Comparison of ENCODE assay signal across 15 cellular contexts in genomic region chr20:50491926-50492634, GRCh38. TPM values are rescaled to one million over a fixed set of nuclear protein-coding genes. Genes with fewer than 3 reads are reported as not detected.
DNase-seq lines count a peak whose midpoint lies in the region; TF ChIP-seq lines count a peak whose summit lies in the region.
"Had no signal": no experiment of that assay in that cellular context is flagged by ENCODE, and none has a peak within 500 bp of the region (broad histone marks: within the 10 kb centered on the region; RNA-seq: fewer than 3 reads in every experiment).

No MANE protein-coding gene starts in this region.

- in situ Hi-C loops in astrocyte of the cerebellum (cut with HindIII; ENCODE audit: low sequenced_read_pairs) = no loop called here

- H3K36me3 ChIP-seq in mesenchymal stem cell (ENCODE audit: control insufficient read depth in 1 of 2, insufficient read depth in 2 of 2, low read depth in 1 of 2, low read length in 2 of 2) = no peaks in the 10 kb centered on the region

- H3K4me3 ChIP-seq in astrocyte of the cerebellum (ENCODE audit: low read depth, low read length) (no peak overlapping the region), mesenchymal stem cell (ENCODE audit: insufficient read depth in 1 of 2, low read depth in 1 of 2, low read length in 2 of 2) (no peak overlapping the region)
- H3K4me3 ChIP-seq: psoas muscle had no signal

- H3K4me3 Mint-ChIP-seq in activated CD4-positive, alpha-beta T cell treated with anti-CD3 and anti-CD28 coated beads, Interleukin-2, amount 10 ng/mL, durations not matched to agents 24 days and 14 days = no peak overlapping the region

- H3K18ac ChIP-seq in mesenchymal stem cell (ENCODE audit: low read depth in 1 of 2, low read length in 2 of 2) = no peak overlapping the region

- DNase-seq in DMS 273 (lab: John Stamatoyannopoulos, UW; ENCODE audit: unreplicated experiment) (peak; percentile 23), DMS 273 treated with DMSO at 0.1 percent for 48 hours (lab: John Stamatoyannopoulos, UW) (no peak), M059J (ENCODE audit: low read depth) (peak; percentile 93), astrocyte of the cerebellum (ENCODE audit: low read depth) (peak; percentile 73), mesenchymal stem cell (no peak)
- DNase-seq in activated CD4-positive, CD25-positive, alpha-beta regulatory T cell (lab: John Stamatoyannopoulos, UW) = no peak
- DNase-seq in activated CD4-positive, alpha-beta T cell treated with anti-CD3 and anti-CD28 coated beads, Interleukin-2, amount 10 ng/mL, durations not matched to agents 24 days and 14 days = no peak
- DNase-seq in stimulated activated CD4-positive, alpha-beta T cell treated with anti-CD3 and anti-CD28 coated beads, Interleukin-1b, Interleukin-23, amount 100 ng/mL, for 48 hours = no peak
- DNase-seq: activated naive CD4-positive, alpha-beta T cell treated with Interleukin-2 at 50 U/mL for 16 hours; DND-41; effector CD8-positive, alpha-beta T cell; hippocampal formation; NCI-H510A had no signal

- H2AK5ac ChIP-seq in mesenchymal stem cell (ENCODE audit: low read length, severe bottlenecking) = no peak overlapping the region

- no peak overlapping the region for H2AFZ ChIP-seq in mesenchymal stem cell (ENCODE audit: low read depth, low read length)

- H3K36me3 Mint-ChIP-seq in activated CD4-positive, alpha-beta T cell treated with anti-CD3 and anti-CD28 coated beads, Interleukin-2, amount 10 ng/mL, durations not matched to agents 24 days and 14 days (ENCODE audit: low read depth) = no peaks in the 10 kb centered on the region

- H3K4me1 Mint-ChIP-seq in activated CD4-positive, alpha-beta T cell treated with anti-CD3 and anti-CD28 coated beads, Interleukin-2, amount 10 ng/mL, durations not matched to agents 24 days and 14 days = peaks cover 21% of the 10 kb centered on the region

- no peaks in the 10 kb centered on the region for H3K9me3 ChIP-seq in mesenchymal stem cell (ENCODE audit: control insufficient read depth, low read length)
- H3K9me3 ChIP-seq: psoas muscle had no signal

- WGBS in mesenchymal stem cell = 96% methylated on average over 7 of the region's 8 CpGs

- no peak overlapping the region for H3K27ac Mint-ChIP-seq in activated CD4-positive, alpha-beta T cell treated with anti-CD3 and anti-CD28 coated beads, Interleukin-2, amount 10 ng/mL, durations not matched to agents 24 days and 14 days

- no peaks in the 10 kb centered on the region for H3K9me3 Mint-ChIP-seq in activated CD4-positive, alpha-beta T cell treated with anti-CD3 and anti-CD28 coated beads, Interleukin-2, amount 10 ng/mL, durations not matched to agents 24 days and 14 days

- H3K4me1 ChIP-seq in mesenchymal stem cell (ENCODE audit: control insufficient read depth, insufficient read depth, low read depth, low read length) = peaks cover 2% of the 10 kb centered on the region
- H3K4me1 ChIP-seq: psoas muscle had no signal

- H3K4ac ChIP-seq in mesenchymal stem cell (ENCODE audit: low read depth in 1 of 2, low read length in 2 of 2) = no peak overlapping the region

- H2BK120ac ChIP-seq in mesenchymal stem cell (ENCODE audit: low read depth, low read length) = no peak overlapping the region

- H3K27me3 ChIP-seq in mesenchymal stem cell (ENCODE audit: control insufficient read depth in 1 of 2, insufficient read depth in 1 of 2, low read length in 2 of 2) = no peaks in the 10 kb centered on the region

- H2BK15ac ChIP-seq in mesenchymal stem cell (ENCODE audit: low read depth, poor library complexity, severe bottlenecking) = no peak overlapping the region

- no peak overlapping the region for H3K14ac ChIP-seq in mesenchymal stem cell (ENCODE audit: low read length in 2 of 2)

- TF ChIP-seq CTCF in astrocyte of the cerebellum (IDR thresholded peaks at IDR 0.05; ENCODE audit: low read depth, low read length, missing control alignments) = no peak

- no peak overlapping the region for H3K27ac ChIP-seq in mesenchymal stem cell (ENCODE audit: low read length, poor library complexity, severe bottlenecking)
- H3K27ac ChIP-seq: 22Rv1, psoas muscle had no signal

- no peak overlapping the region for H3K23ac ChIP-seq in mesenchymal stem cell (ENCODE audit: low read length in 2 of 2)

- H2BK5ac ChIP-seq in mesenchymal stem cell (ENCODE audit: low read depth, low read length, poor library complexity, severe bottlenecking) = no peak overlapping the region

- no peak overlapping the region for H3K4me2 ChIP-seq in mesenchymal stem cell (ENCODE audit: low read length, poor library complexity, severe bottlenecking)

- intact Hi-C loops in activated CD4-positive, alpha-beta T cell treated with anti-CD3 and anti-CD28 coated beads, Interleukin-2, amount 10 ng/mL, durations not matched to agents 24 days and 14 days (cut with micrococcal nuclease) = no loop called here

- H2BK12ac ChIP-seq in mesenchymal stem cell (ENCODE audit: low read length in 2 of 2) = no peak overlapping the region

- no peaks in the 10 kb centered on the region for H3K27me3 Mint-ChIP-seq in activated CD4-positive, alpha-beta T cell treated with anti-CD3 and anti-CD28 coated beads, Interleukin-2, amount 10 ng/mL, durations not matched to agents 24 days and 14 days

- H3K9ac ChIP-seq in mesenchymal stem cell (ENCODE audit: low read length) = peak overlapping the region; percentile 3

- H4K91ac ChIP-seq in mesenchymal stem cell (ENCODE audit: low read length) = no peak overlapping the region

- no peak overlapping the region for H4K8ac ChIP-seq in mesenchymal stem cell (ENCODE audit: low read length)

- no peaks in the 10 kb centered on the region for H3K79me1 ChIP-seq in mesenchymal stem cell (replicated peaks; ENCODE audit: low read length, poor library complexity, severe bottlenecking)

RNA-seq across cellular contexts. Expression of gene PTPN1, which starts 18.1 kb away (rescaled TPM):
- 62.0 and 84.9 TPM in 2 replicates for total RNA-seq in M059J (2014; rRNA removed; shearing (Covaris generic))
- polyA plus RNA-seq in mesenchymal stem cell (2013, experiment 1 of 2) = 66.8 TPM
- 65.2 TPM for polyA plus RNA-seq in mesenchymal stem cell (2013, experiment 2 of 2)
- 61.4 and 62.9 TPM in 2 replicates for total RNA-seq in activated CD4-positive, alpha-beta T cell treated with anti-CD3 and anti-CD28 coated beads, Interleukin-2, amount 10 ng/mL, durations not matched to agents 24 days and 14 days

Comparison
In these comparisons a context has a peak if more than half of its experiments do, and no peak if none do; other contexts are left out.
1. DNase-seq: peak in DMS 273 (single experiment), M059J (single experiment) and astrocyte of the cerebellum (single experiment); none in DMS 273 treated with DMSO at 0.1 percent for 48 hours (single experiment), mesenchymal stem cell (single experiment), activated CD4-positive, CD25-positive, alpha-beta regulatory T cell (0 of 4), activated CD4-positive, alpha-beta T cell treated with anti-CD3 and anti-CD28 coated beads, Interleukin-2, amount 10 ng/mL, durations not matched to agents 24 days and 14 days (single experiment) and stimulated activated CD4-positive, alpha-beta T cell treated with anti-CD3 and anti-CD28 coated beads, Interleukin-1b, Interleukin-23, amount 100 ng/mL, for 48 hours (single experiment).